15 cellular contexts compared by ENCODE assay signal in genomic region chr7:149849174-149849573, GRCh38.
"Had no signal": no experiment of that assay in that cellular context is flagged by ENCODE, and none has a peak within 500 bp of the region (broad histone marks: within the 10 kb centered on the region; RNA-seq: fewer than 3 reads in every experiment).

No MANE protein-coding gene starts in this region.

- H3K4me2 ChIP-seq: smooth muscle cell had no signal

- H3K27ac ChIP-seq: ascending aorta, breast epithelium, ovary, right lobe of liver had no signal

- ATAC-seq: right lobe of liver; stimulated activated naive CD8-positive, alpha-beta T cell treated with anti-CD3 and anti-CD28 coated beads, Interleukin-15, Interleukin-2, amounts not matched to agents 100 U/mL and 50 U/mL, for 24 hours had no signal

- H3K27me3 ChIP-seq: ascending aorta, breast epithelium, ovary, right lobe of liver had no signal

- H3K9me3 ChIP-seq: ascending aorta, breast epithelium, ovary, right lobe of liver had no signal

- H3K36me3 ChIP-seq: breast epithelium, ovary, right lobe of liver had no signal

- H3K4me1 ChIP-seq: ascending aorta, breast epithelium had no signal

- DNase-seq: activated CD4-positive, CD25-positive, alpha-beta regulatory T cell treated with anti-CD3 and anti-CD28 coated beads, Interleukin-2, amount 50 U/mL, for 72 hours; activated naive CD4-positive, alpha-beta T cell treated with anti-CD3 and anti-CD28 coated beads, Interleukin-2, amount 10 ng/mL, durations not matched to agents 7 days and 5 days; activated T-cell treated with anti-CD3 and anti-CD28 coated beads, Interleukin-2, amount 50 U/mL, for 1 hour; cerebellar nuclear complex; effector memory CD4-positive, alpha-beta T cell; foreskin melanocyte; immature natural killer cell; mesenchymal stem cell; nephron progenitor cell; ovary; stimulated activated naive CD8-positive, alpha-beta T cell treated with anti-CD3 and anti-CD28 coated beads, Interleukin-15, Interleukin-2, amounts not matched to agents 100 U/mL and 50 U/mL, for 24 hours had no signal

- H3K4me3 ChIP-seq: ascending aorta, breast epithelium, ovary, right lobe of liver, smooth muscle cell had no signal
